Comparison of ENCODE assay signal across 12 cellular contexts in the genomic region with DNA sequence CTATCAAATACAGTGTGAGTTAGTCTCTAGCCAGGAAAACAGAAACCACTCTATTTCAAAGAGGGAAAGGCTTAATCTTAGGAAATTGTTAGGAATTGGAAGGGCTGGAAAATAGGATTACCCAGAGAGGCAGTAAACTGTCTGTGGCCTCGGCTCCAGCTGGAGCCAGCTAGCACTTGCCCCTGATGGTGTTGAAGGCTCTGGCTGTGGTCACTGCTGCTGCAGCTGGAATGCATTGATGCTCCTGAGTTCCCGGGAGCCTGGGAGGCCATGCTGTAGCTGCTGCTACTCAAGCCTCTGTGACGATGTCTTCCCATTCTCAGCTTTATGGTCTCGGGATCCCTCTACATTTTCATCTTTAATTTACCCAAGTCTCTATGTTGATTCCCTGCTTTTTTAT. TPM values are rescaled to one million over a fixed set of nuclear protein-coding genes. Genes with fewer than 3 reads are reported as not detected.
A peak's percentile ranks its signal among the peaks of the same experiment; 100 is the strongest.
DNase-seq lines count a peak whose midpoint lies in the region; FAIRE-seq and TF ChIP-seq lines count a peak whose summit lies in the region.
"Had no signal": no experiment of that assay in that cellular context is flagged by ENCODE, and none has a peak within 500 bp of the region (broad histone marks: within the 10 kb centered on the region; RNA-seq: fewer than 3 reads in every experiment).

No MANE protein-coding gene starts in this region.

- H3K9me3 Mint-ChIP-seq in astrocyte (ENCODE audit: unreplicated experiment) (no peaks in the 10 kb centered on the region), progenitor cell of endocrine pancreas (ENCODE audit: low read depth) (peaks cover 3% of the 10 kb centered on the region)
- H3K9me3 Mint-ChIP-seq: activated T-cell treated with anti-CD3 and anti-CD28 coated beads, Interleukin-2, amount 50 U/mL, for 24 hours; neural crest cell had no signal

- H3K4me3 Mint-ChIP-seq in astrocyte (ENCODE audit: unreplicated experiment): peak overlapping the region; percentile 32
- no peak overlapping the region for H3K4me3 Mint-ChIP-seq in progenitor cell of endocrine pancreas (ENCODE audit: low read depth)
- H3K4me3 Mint-ChIP-seq: activated T-cell treated with anti-CD3 and anti-CD28 coated beads, Interleukin-2, amount 50 U/mL, for 24 hours; neural crest cell had no signal

- peaks cover 38% of the 10 kb centered on the region for H3K4me1 Mint-ChIP-seq in astrocyte (ENCODE audit: low read depth, unreplicated experiment)
- H3K4me1 Mint-ChIP-seq in progenitor cell of endocrine pancreas (ENCODE audit: low read depth): peaks cover 24% of the 10 kb centered on the region

- no peak overlapping the region for H3K9ac ChIP-seq in astrocyte (ENCODE audit: low read length)

- DNase-seq in H54 (ENCODE audit: insufficient read length, low spot score) (no peak), astrocyte (ENCODE audit: low read depth) (peak; percentile 9), left ventricle myocardium inferior (peak; percentile 28), progenitor cell of endocrine pancreas (ENCODE audit: low spot score, unreplicated experiment) (no peak), esophagus muscularis mucosa (ENCODE audit: extremely low spot score) (no peak)
- DNase-seq in activated CD4-positive, alpha-beta T cell treated with anti-CD3 and anti-CD28 coated beads, Interleukin-2, amount 50 U/mL, for 48 hours: no peak
- DNase-seq in activated naive CD4-positive, alpha-beta T cell treated with Interleukin-2 at 50 U/mL for 16 hours: no peak
- DNase-seq: activated CD4-positive, alpha-beta T cell treated with anti-CD3 and anti-CD28 coated beads for 1 hour; activated T-cell treated with anti-CD3 and anti-CD28 coated beads, Interleukin-2, amount 50 U/mL, for 24 hours; amniotic stem cell; small intestine had no signal

- WGBS in esophagus muscularis mucosa: 79% methylated on average over 4 of the region's 4 CpGs

- no peak overlapping the region for H3K4me3 ChIP-seq in astrocyte (ENCODE audit: insufficient read depth, low read depth, low read length)
- no peak overlapping the region for H3K4me3 ChIP-seq in left ventricle myocardium inferior
- H3K4me3 ChIP-seq in esophagus muscularis mucosa: no peak overlapping the region

- FAIRE-seq in H54 (lab: Jason Lieb, UNC) (peak; percentile 33), astrocyte (lab: Jason Lieb, UNC) (no peak)
- FAIRE-seq: small intestine had no signal

- intact Hi-C loops in left ventricle myocardium inferior (cut with micrococcal nuclease): no loop called here
- intact Hi-C loops in esophagus muscularis mucosa (cut with DNase I): no loop called here

- H3K36me3 ChIP-seq in astrocyte (ENCODE audit: insufficient read depth, low read length): peaks cover 30% of the 10 kb centered on the region
- peaks cover 58% of the 10 kb centered on the region for H3K36me3 ChIP-seq in left ventricle myocardium inferior
- H3K36me3 ChIP-seq in esophagus muscularis mucosa: peaks cover 16 to 59% (median 44%) of the 10 kb centered on the region in 4 donors

- peaks cover 87% of the 10 kb centered on the region for H4K20me1 ChIP-seq in astrocyte (ENCODE audit: insufficient read depth, low read length)

- no peak for TF ChIP-seq CTCF in astrocyte (IDR thresholded peaks at IDR 0.05; ENCODE audit: insufficient read depth, low read depth, low read length)
- no peak for TF ChIP-seq CTCF in left ventricle myocardium inferior (IDR thresholded peaks at IDR 0.05; ENCODE audit: borderline replicate concordance)
- TF ChIP-seq CTCF in progenitor cell of endocrine pancreas (IDR thresholded peaks at IDR 0.05; ENCODE audit: unreplicated experiment): no peak
- TF ChIP-seq CTCF in esophagus muscularis mucosa (IDR thresholded peaks at IDR 0.05): no peak

- H3K27me3 Mint-ChIP-seq in astrocyte (ENCODE audit: low read depth, unreplicated experiment) (no peaks in the 10 kb centered on the region), progenitor cell of endocrine pancreas (no peaks in the 10 kb centered on the region)
- H3K27me3 Mint-ChIP-seq: activated T-cell treated with anti-CD3 and anti-CD28 coated beads, Interleukin-2, amount 50 U/mL, for 24 hours had no signal

- no peak for TF ChIP-seq POLR2A in H54 (IDR thresholded peaks at IDR 0.05; ENCODE audit: low read depth, low read length)
- no peak for TF ChIP-seq POLR2A in esophagus muscularis mucosa (IDR thresholded peaks at IDR 0.05; ENCODE audit: low read depth)

- H3K79me2 ChIP-seq in astrocyte (ENCODE audit: insufficient read depth, low read length): peaks cover 95% of the 10 kb centered on the region

- TF ChIP-seq EP300 in esophagus muscularis mucosa (IDR thresholded peaks at IDR 0.05): no peak

- no peak overlapping the region for H3K4me2 ChIP-seq in astrocyte (ENCODE audit: low read length)

- H3K27ac ChIP-seq in astrocyte (ENCODE audit: low read depth, low read length) (no peak overlapping the region), left ventricle myocardium inferior (replicated peaks) (no peak overlapping the region), esophagus muscularis mucosa (replicated peaks in 1 of 4) (no peak overlapping the region)

- H3K36me3 Mint-ChIP-seq in astrocyte (ENCODE audit: low read depth, unreplicated experiment): peaks cover 26% of the 10 kb centered on the region
- H3K36me3 Mint-ChIP-seq in progenitor cell of endocrine pancreas (ENCODE audit: insufficient read depth): peaks cover 60% of the 10 kb centered on the region

- peak overlapping the region; percentile 83 for H3K27ac Mint-ChIP-seq in astrocyte (ENCODE audit: unreplicated experiment)
- peak overlapping the region; percentile 76 for H3K27ac Mint-ChIP-seq in progenitor cell of endocrine pancreas

- H3K9me3 ChIP-seq in astrocyte (ENCODE audit: insufficient read depth, low read depth, low read length) (no peaks in the 10 kb centered on the region), left ventricle myocardium inferior (replicated peaks) (no peaks in the 10 kb centered on the region), esophagus muscularis mucosa (no peaks in the 10 kb centered on the region)

- H3K4me1 ChIP-seq in astrocyte (ENCODE audit: insufficient read depth, low read length) (no peaks in the 10 kb centered on the region), left ventricle myocardium inferior (peaks cover 37% of the 10 kb centered on the region), esophagus muscularis mucosa (peaks cover 10 to 23% (median 13%) of the 10 kb centered on the region in 4 donors)

- no peak overlapping the region for H2AFZ ChIP-seq in astrocyte (ENCODE audit: low read depth, low read length)

- no peaks in the 10 kb centered on the region for H3K27me3 ChIP-seq in astrocyte (ENCODE audit: insufficient read depth, low read length)
- H3K27me3 ChIP-seq in left ventricle myocardium inferior (ENCODE audit: low read depth): no peaks in the 10 kb centered on the region
- H3K27me3 ChIP-seq in esophagus muscularis mucosa: no peaks in the 10 kb centered on the region

RNA-seq across cellular contexts. Expression of a gene that starts 29.6 kb away (rescaled TPM):
- total RNA-seq in astrocyte: 163 and 205 TPM in 2 replicates
- 104 TPM for total RNA-seq in left ventricle myocardium inferior
- total RNA-seq in progenitor cell of endocrine pancreas: 153 and 171 TPM in 2 replicates
- total RNA-seq in esophagus muscularis mucosa: 100 to 1,000 TPM in 2 of 4 donors, 10 to 100 TPM in 2; 64.4 to 110 (median 88.1) TPM

Comparison
In these comparisons a context has a peak if more than half of its experiments do, and no peak if none do; other contexts are left out.
1. DNase-seq: peak in astrocyte (single experiment) and left ventricle myocardium inferior (single experiment); none in H54 (single experiment), progenitor cell of endocrine pancreas (single experiment), activated CD4-positive, alpha-beta T cell treated with anti-CD3 and anti-CD28 coated beads, Interleukin-2, amount 50 U/mL, for 48 hours (0 of 2), activated naive CD4-positive, alpha-beta T cell treated with Interleukin-2 at 50 U/mL for 16 hours (single experiment) and esophagus muscularis mucosa (single experiment).